1 cellular context compared by ENCODE assay signal in genomic region chr19:7670150-7670784, GRCh38.
TF ChIP-seq lines count a peak whose summit lies in the region.

No MANE protein-coding gene starts in this region.

TF ChIP-seq in WTC11, 78 proteins besides CTCF, POLR2A, EP300 and RAD21 (continued from another document):
- TF ChIP-seq PRDM15 (CRISPR knock-in tag; IDR thresholded peaks at IDR 0.05), result peak; percentile 53; the same call in 1 of the 2 replicates
- no peak for TF ChIP-seq JAZF1 (CRISPR knock-in tag; IDR thresholded peaks at IDR 0.05)
- TF ChIP-seq NFE2L1 (CRISPR knock-in tag; IDR thresholded peaks at IDR 0.05), result no peak
- no peak for TF ChIP-seq NR3C1 (CRISPR knock-in tag; conservative IDR thresholded peaks at IDR 0.05; ENCODE audit: low read depth)
- TF ChIP-seq FOXP4 (CRISPR knock-in tag; IDR thresholded peaks at IDR 0.05), result peak; percentile 65; the same call in 1 of the 2 replicates
- no peak for TF ChIP-seq ATF2 (CRISPR knock-in tag; IDR thresholded peaks at IDR 0.05; ENCODE audit: borderline replicate concordance, low read depth)
- TF ChIP-seq MAX (CRISPR knock-in tag; IDR thresholded peaks at IDR 0.05), result peak; percentile 61; the same call in 1 of the 2 replicates
- TF ChIP-seq ETV6 (CRISPR knock-in tag; IDR thresholded peaks at IDR 0.05), result 0 out of 2 replicates have a peak, but pooled peaks have one; percentile 24
- TF ChIP-seq IRF1 (CRISPR knock-in tag; IDR thresholded peaks at IDR 0.05), result peak; percentile 48; the same call in 1 of the 2 replicates
